8 cellular contexts compared by ENCODE assay signal in the genomic region with DNA sequence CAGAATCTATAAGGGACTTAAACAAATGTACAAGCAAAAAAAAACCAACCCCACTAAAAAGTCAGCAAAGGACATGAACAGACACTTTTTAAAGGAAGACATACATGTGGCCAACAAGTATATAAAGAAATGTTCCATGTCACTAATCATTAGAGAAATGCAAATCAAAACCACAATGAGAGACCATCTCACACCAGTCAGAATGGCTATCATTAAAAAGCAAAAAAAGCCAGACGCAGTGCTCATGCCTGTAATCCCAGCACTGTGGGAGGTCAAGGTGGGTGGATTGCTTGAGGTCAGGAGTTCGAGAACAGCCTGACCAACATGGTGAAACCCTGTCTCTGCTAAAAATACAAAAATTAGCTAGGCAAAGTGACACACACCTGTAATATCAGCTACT. TPM values are rescaled to one million over a fixed set of nuclear protein-coding genes. Genes with fewer than 3 reads are reported as not detected.
A peak's percentile ranks its signal among the peaks of the same experiment; 100 is the strongest.
DNase-seq lines count a peak whose midpoint lies in the region; ATAC-seq, FAIRE-seq and TF ChIP-seq lines count a peak whose summit lies in the region.
"Not testable (repeated sequence)": the region's sequence is repeated elsewhere in the genome, so short reads cannot be mapped to it uniquely, and the experiment has no call there.

No MANE protein-coding gene starts in this region.

- H3K27me3 Mint-ChIP-seq in stimulated activated naive B cell treated with anti-CD40 and anti-IgM and Interleukin-4, amounts not matched to agents 10 μg/mL and 1 μg/mL and 100 μg/mL, for 72 hours: not testable (repeated sequence)

- ATAC-seq in GM18868 (IDR thresholded peaks at IDR 0.05; ENCODE audit: unreplicated experiment) (peak; percentile 60), GM19397 (IDR thresholded peaks at IDR 0.05; ENCODE audit: unreplicated experiment) (peak; percentile 83), GM21619 (IDR thresholded peaks at IDR 0.05; ENCODE audit: unreplicated experiment) (peak; percentile 65), HG02884 (IDR thresholded peaks at IDR 0.05; ENCODE audit: unreplicated experiment) (peak; percentile 42), HG03378 (IDR thresholded peaks at IDR 0.05; ENCODE audit: unreplicated experiment) (peak; percentile 72)
- ATAC-seq in stimulated activated naive B cell treated with anti-CD40 and anti-IgM and Interleukin-4, amounts not matched to agents 10 μg/mL and 1 μg/mL and 100 μg/mL, for 72 hours (replicated peaks): peak; percentile 52 to 62

- H3K9me3 Mint-ChIP-seq in stimulated activated naive B cell treated with anti-CD40 and anti-IgM and Interleukin-4, amounts not matched to agents 10 μg/mL and 1 μg/mL and 100 μg/mL, for 72 hours: not testable (repeated sequence)

- not testable (repeated sequence) for DNase-seq in GM12892 (ENCODE audit: insufficient read length); stimulated activated naive B cell treated with anti-CD40 and anti-IgM and Interleukin-4, amounts not matched to agents 10 μg/mL and 1 μg/mL and 100 μg/mL, for 72 hours

- not testable (repeated sequence) for H3K27ac Mint-ChIP-seq in stimulated activated naive B cell treated with anti-CD40 and anti-IgM and Interleukin-4, amounts not matched to agents 10 μg/mL and 1 μg/mL and 100 μg/mL, for 72 hours

- peak overlapping the region in 1 of 2 donors; percentile 47 for H3K4me3 Mint-ChIP-seq in stimulated activated naive B cell treated with anti-CD40 and anti-IgM and Interleukin-4, amounts not matched to agents 10 μg/mL and 1 μg/mL and 100 μg/mL, for 72 hours

- peaks cover 38 to 65% of the 10 kb centered on the region in 2 donors for H3K4me1 Mint-ChIP-seq in stimulated activated naive B cell treated with anti-CD40 and anti-IgM and Interleukin-4, amounts not matched to agents 10 μg/mL and 1 μg/mL and 100 μg/mL, for 72 hours

- H3K36me3 Mint-ChIP-seq in stimulated activated naive B cell treated with anti-CD40 and anti-IgM and Interleukin-4, amounts not matched to agents 10 μg/mL and 1 μg/mL and 100 μg/mL, for 72 hours: peaks cover 21 to 26% of the 10 kb centered on the region in 2 donors

- not testable (repeated sequence) for TF ChIP-seq POLR2A in GM12892 (IDR thresholded peaks at IDR 0.05; ENCODE audit: low read depth, low read length)
- TF ChIP-seq POLR2A in Raji (IDR thresholded peaks at IDR 0.05; ENCODE audit: insufficient read depth, low read depth, low read length): peak; percentile 17; the same call in 1 of the 2 replicates

- FAIRE-seq in GM12892 (lab: Jason Lieb, UNC): peak; percentile 63

RNA-seq across cellular contexts. Expression of gene RPL21, which starts 29.3 kb away (rescaled TPM):
- polyA plus RNA-seq in GM12892 (2012; ENCODE audit: missing spikeins): 4,843 TPM

RNA-seq across cellular contexts. Expression of gene RASL11A, which starts 48.5 kb away (rescaled TPM):
- 0.59 TPM for polyA plus RNA-seq in GM12892 (2012; ENCODE audit: missing spikeins)

RNA-seq across cellular contexts. Expression of gene USP12, which starts 50.5 kb away (rescaled TPM):
- polyA plus RNA-seq in GM12892 (2012; ENCODE audit: missing spikeins): 37.2 TPM
